In genomic region chr11:33177676-33178336, GRCh38 we compare ENCODE assay signal across 16 cellular contexts. TPM values are rescaled to one million over a fixed set of nuclear protein-coding genes. Genes with fewer than 3 reads are reported as not detected.
DNase-seq lines count a peak whose midpoint lies in the region; ATAC-seq and TF ChIP-seq lines count a peak whose summit lies in the region.
"Had no signal": no experiment of that assay in that cellular context is flagged by ENCODE, and none has a peak within 500 bp of the region (broad histone marks: within the 10 kb centered on the region; RNA-seq: fewer than 3 reads in every experiment).

No MANE protein-coding gene starts in this region.

- H3K4me1 ChIP-seq in right cardiac atrium (ENCODE audit: control insufficient read depth, insufficient read depth, low read length) (peaks cover 3% of the 10 kb centered on the region), iPS-15b (ENCODE audit: control insufficient read depth, insufficient read depth, low read length) (peaks cover 12% of the 10 kb centered on the region), gastroesophageal sphincter (peaks cover 0 to 23% (median 6%) of the 10 kb centered on the region in 3 donors)

- no peak for TF ChIP-seq EP300 in gastroesophageal sphincter (IDR thresholded peaks at IDR 0.05)

- peaks cover 4% of the 10 kb centered on the region for H3K9me3 Mint-ChIP-seq in WTC11
- H3K9me3 Mint-ChIP-seq: CD8-positive, alpha-beta memory T cell had no signal

- H3K27ac ChIP-seq in right cardiac atrium (ENCODE audit: low read length), result no peak overlapping the region
- peak overlapping the region in 1 of 4 donors; percentile 41 for H3K27ac ChIP-seq in gastroesophageal sphincter
- H3K27ac ChIP-seq: BLaER1, SJCRH30 had no signal

- DNase-seq in right cardiac atrium, result no peak
- DNase-seq in left cardiac atrium, result no peak
- DNase-seq in WTC11 (ENCODE audit: low spot score), result no peak
- DNase-seq in NCI-H2107 treated with DMSO at 0.1 percent for 48 hours (lab: John Stamatoyannopoulos, UW; ENCODE audit: unreplicated experiment), result no peak
- DNase-seq in NCI-H345 (lab: John Stamatoyannopoulos, UW), result no peak
- DNase-seq: CD8-positive, alpha-beta memory T cell; DMS79 treated with DMSO at 0.1 percent for 48 hours; NCI-H1048; NCI-H1436 treated with DMSO at 0.1 percent for 48 hours; NCI-H69; SJCRH30 had no signal

- peaks cover 28% of the 10 kb centered on the region for H3K4me1 Mint-ChIP-seq in WTC11

- peak overlapping the region; percentile 33 for H3K4me3 Mint-ChIP-seq in WTC11

- no peaks in the 10 kb centered on the region for H3K27me3 Mint-ChIP-seq in WTC11 (ENCODE audit: low read depth)
- H3K27me3 Mint-ChIP-seq: CD8-positive, alpha-beta memory T cell had no signal

- intact Hi-C loops in right cardiac atrium (cut with DNase I), result no loop called here
- intact Hi-C loops in left cardiac atrium (cut with DNase I), result no loop called here

- CTCF ChIA-PET in WTC11 (lab: Charles Lee), result interaction anchor here (1.1 to 1.6 kb wide), 3 partner anchors 10 to 14 kb away, joined by 3 to 6 read pairs (median 6); no protein-coding TSS in a partner anchor

- peak overlapping the region; percentile 54 for H3K27ac Mint-ChIP-seq in WTC11

- H3K36me3 ChIP-seq in iPS-15b (ENCODE audit: control insufficient read depth, insufficient read depth, low read length) (no peaks in the 10 kb centered on the region), gastroesophageal sphincter (no peaks in the 10 kb centered on the region)
- H3K36me3 ChIP-seq: BLaER1, SJCRH30 had no signal

- H3K9me3 ChIP-seq in right cardiac atrium (ENCODE audit: control insufficient read depth, low read length) (no peaks in the 10 kb centered on the region), iPS-15b (ENCODE audit: control insufficient read depth, insufficient read depth, low read length) (no peaks in the 10 kb centered on the region), gastroesophageal sphincter (no peaks in the 10 kb centered on the region)
- H3K9me3 ChIP-seq: SJCRH30 had no signal

- H3K27me3 ChIP-seq in right cardiac atrium (ENCODE audit: control insufficient read depth, insufficient read depth), result no peaks in the 10 kb centered on the region
- no peaks in the 10 kb centered on the region for H3K27me3 ChIP-seq in iPS-15b (ENCODE audit: control insufficient read depth, insufficient read depth, low read length)
- H3K27me3 ChIP-seq in gastroesophageal sphincter, result no peaks in the 10 kb centered on the region
- H3K27me3 ChIP-seq: BLaER1, SJCRH30 had no signal

- no peak overlapping the region for H3K9ac ChIP-seq in iPS-15b (ENCODE audit: low read depth, low read length)
- H3K9ac ChIP-seq: BLaER1 had no signal

- TF ChIP-seq POLR2A in gastroesophageal sphincter (IDR thresholded peaks at IDR 0.05), result no peak

- peaks cover 6% of the 10 kb centered on the region for H3K36me3 Mint-ChIP-seq in WTC11
- H3K36me3 Mint-ChIP-seq: CD8-positive, alpha-beta memory T cell had no signal

- ATAC-seq in right cardiac atrium (peak; percentile 33 to 37), left cardiac atrium (no peak), WTC11 (peak; percentile 68), gastroesophageal sphincter (no peak), HG02678 (IDR thresholded peaks at IDR 0.05; ENCODE audit: unreplicated experiment) (no peak)
- ATAC-seq: HepG2 had no signal

- WGBS in right cardiac atrium, result 71% methylated on average over 8 of the region's 8 CpGs
- 84 to 91% methylated on average over 6 to 8 of the region's 8 CpGs for WGBS in gastroesophageal sphincter (ENCODE audit: low coverage in 1 of 2), 2 donors

- POLR2A ChIA-PET in WTC11 (lab: Charles Lee), result no interaction called here

- TF ChIP-seq CTCF in WTC11 (IDR thresholded peaks at IDR 0.05) (no peak), gastroesophageal sphincter (IDR thresholded peaks at IDR 0.05) (no peak)

- no peak overlapping the region for H3K4me3 ChIP-seq in right cardiac atrium (ENCODE audit: low read length)
- peak overlapping the region; percentile 1 for H3K4me3 ChIP-seq in iPS-15b (ENCODE audit: low read depth, low read length)
- no peak overlapping the region for H3K4me3 ChIP-seq in gastroesophageal sphincter
- H3K4me3 ChIP-seq: BLaER1, SJCRH30 had no signal

TF ChIP-seq in WTC11, 78 proteins besides CTCF, POLR2A, EP300 and RAD21:
- TF ChIP-seq HMGA2 (CRISPR knock-in tag; IDR thresholded peaks at IDR 0.05), result no peak
- TF ChIP-seq GRHL2 (CRISPR knock-in tag; IDR thresholded peaks at IDR 0.05; ENCODE audit: insufficient replicate concordance, severe bottlenecking), result no peak
- no peak for TF ChIP-seq KAT7 (CRISPR knock-in tag; IDR thresholded peaks at IDR 0.05; ENCODE audit: borderline replicate concordance)
- no peak for TF ChIP-seq RORB (CRISPR knock-in tag; IDR thresholded peaks at IDR 0.05)
- no peak for TF ChIP-seq CREM (CRISPR knock-in tag; IDR thresholded peaks at IDR 0.05)
- TF ChIP-seq TP53 (CRISPR knock-in tag; IDR thresholded peaks at IDR 0.05), result no peak
- no peak for TF ChIP-seq SMAD4 (CRISPR knock-in tag; IDR thresholded peaks at IDR 0.05)
- TF ChIP-seq ZBTB43 (CRISPR knock-in tag; IDR thresholded peaks at IDR 0.05), result no peak
- no peak for TF ChIP-seq PRDM15 (CRISPR knock-in tag; IDR thresholded peaks at IDR 0.05)
- TF ChIP-seq STAT6 (CRISPR knock-in tag; conservative IDR thresholded peaks at IDR 0.05; ENCODE audit: low read depth), result no peak

RNA-seq across cellular contexts. Expression of gene CSTF3, which starts 16.5 kb away (rescaled TPM):
- 10 to 100 TPM; 11.2 to 18.2 (median 13.2) TPM for total RNA-seq in right cardiac atrium
- polyA plus RNA-seq in right cardiac atrium, result 14.6 TPM
- total RNA-seq in left cardiac atrium, result 10 to 100 TPM; 14.0 to 15.8 TPM
- 47.5 to 68.3 TPM (median 50.4 TPM) in 3 replicates for total RNA-seq in WTC11 (2021)
- total RNA-seq in gastroesophageal sphincter, result 10 to 100 TPM in 2 of 4 donors, 1 to 10 TPM in 2; 8.3 to 15.4 (median 10.8) TPM

Comparison
In these comparisons a context has a peak if more than half of its experiments do, and no peak if none do; other contexts are left out.
1. ATAC-seq: peak in right cardiac atrium (2 of 2) and WTC11 (single experiment); none in left cardiac atrium (0 of 2), gastroesophageal sphincter (single experiment) and HG02678 (single experiment).